Comparison of ENCODE assay signal across 1 cellular context in the genomic region with DNA sequence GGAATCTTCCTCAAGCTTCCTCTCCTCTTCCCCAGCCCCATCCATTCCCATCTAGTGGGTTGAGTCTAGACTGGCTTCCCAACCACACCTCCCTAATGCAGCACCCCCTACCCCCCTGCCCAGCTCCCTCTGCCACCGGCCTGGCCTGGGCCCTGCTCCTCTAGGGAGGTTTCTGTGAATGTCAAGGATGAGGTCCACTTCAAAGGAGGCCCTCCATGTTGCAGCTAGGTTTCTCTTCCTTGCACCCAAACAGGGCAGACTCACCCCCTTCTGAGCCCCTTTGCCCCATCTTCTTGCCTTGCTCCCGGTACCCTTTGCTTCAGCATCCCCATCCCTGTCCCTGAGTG.
TF ChIP-seq lines count a peak whose summit lies in the region.

No MANE protein-coding gene starts in this region.

TF ChIP-seq in H1, 55 proteins besides CTCF, POLR2A, EP300 and RAD21:
- TF ChIP-seq TBP (IDR thresholded peaks at IDR 0.05; ENCODE audit: low read depth, low read length) (no peak), EGR1 (IDR thresholded peaks at IDR 0.05; ENCODE audit: borderline replicate concordance, low read depth, low read length) (no peak), SRF (IDR thresholded peaks at IDR 0.05; ENCODE audit: low read depth, low read length) (no peak), MAFK (IDR thresholded peaks at IDR 0.05; ENCODE audit: low read depth, low read length) (no peak), ASH2L (IDR thresholded peaks at IDR 0.05; ENCODE audit: low read length) (no peak), HDAC2 (IDR thresholded peaks at IDR 0.05; ENCODE audit: borderline replicate concordance in 1 of 2, low read depth in 2 of 2, low read length in 2 of 2) (no peak), NRF1 (IDR thresholded peaks at IDR 0.05; ENCODE audit: low read depth, low read length) (no peak), KDM4A (IDR thresholded peaks at IDR 0.05; ENCODE audit: low read depth, low read length, severe bottlenecking) (no peak), CEBPB (IDR thresholded peaks at IDR 0.05; ENCODE audit: low read depth, low read length) (no peak), CBX8 (IDR thresholded peaks at IDR 0.05; ENCODE audit: borderline replicate concordance, low read depth, low read length) (no peak), ZNF274 (IDR thresholded peaks at IDR 0.05; ENCODE audit: borderline replicate concordance, extremely low read depth, low read length) (no peak), FOSL1 (IDR thresholded peaks at IDR 0.05; ENCODE audit: insufficient read depth, low read depth, low read length) (no peak)
- TF ChIP-seq, protein P1, sequence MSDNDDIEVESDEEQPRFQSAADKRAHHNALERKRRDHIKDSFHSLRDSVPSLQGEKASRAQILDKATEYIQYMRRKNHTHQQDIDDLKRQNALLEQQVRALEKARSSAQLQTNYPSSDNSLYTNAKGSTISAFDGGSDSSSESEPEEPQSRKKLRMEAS (IDR thresholded peaks at IDR 0.05) = no peak
TF ChIP-seq in H1: peak in this region for 0.
